ENCODE assay signal across 9 cellular contexts in the genomic region with DNA sequence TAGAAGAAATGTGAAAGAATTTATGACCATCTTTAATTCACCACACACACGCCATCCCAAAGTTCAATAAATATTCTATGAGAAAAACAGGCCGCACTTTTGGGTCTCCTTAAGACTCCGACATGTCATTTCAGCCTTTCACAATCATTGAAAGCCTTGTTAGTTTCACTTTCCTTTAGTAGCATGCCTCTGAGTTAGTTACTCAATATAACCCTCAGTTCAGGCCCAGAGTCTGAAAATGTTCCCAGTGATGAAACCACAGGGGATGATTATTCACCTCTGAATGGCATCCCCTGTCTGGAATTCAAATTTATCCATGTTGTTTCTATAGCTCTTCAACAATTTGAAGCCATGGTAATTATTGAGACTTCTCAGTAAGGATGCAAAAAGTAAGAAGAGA.
DNase-seq lines count a peak whose midpoint lies in the region; TF ChIP-seq lines count a peak whose summit lies in the region.
"Had no signal": no experiment of that assay in that cellular context is flagged by ENCODE, and none has a peak within 500 bp of the region (broad histone marks: within the 10 kb centered on the region; RNA-seq: fewer than 3 reads in every experiment).

No MANE protein-coding gene starts in this region.

- no peak overlapping the region for H3K4me3 ChIP-seq in muscle layer of duodenum (ENCODE audit: low read depth in 1 of 2, low read length in 2 of 2)
- H3K4me3 ChIP-seq: cardiac muscle cell had no signal

- peak overlapping the region; percentile 52 for H3K27ac ChIP-seq in muscle layer of duodenum (ENCODE audit: low read length)
- H3K27ac ChIP-seq: cardiac muscle cell had no signal

- H3K27me3 ChIP-seq in muscle layer of duodenum (ENCODE audit: low read depth, low read length): no peaks in the 10 kb centered on the region
- H3K27me3 ChIP-seq: cardiac muscle cell had no signal

- H3K4me1 ChIP-seq in muscle layer of duodenum (ENCODE audit: control insufficient read depth in 1 of 2, insufficient read depth in 2 of 2, low read length in 2 of 2): no peaks in the 10 kb centered on the region

- intact Hi-C loops in CD14-positive monocyte (cut with micrococcal nuclease): no loop called here
- intact Hi-C loops in posterior cingulate gyrus (cut with DNase I): no loop called here

- H3K27me3 Mint-ChIP-seq in CD14-positive monocyte (ENCODE audit: low read depth in 3 of 3): peaks cover 0 to 5% (median 2%) of the 10 kb centered on the region in 3 donors
- no peaks in the 10 kb centered on the region for H3K27me3 Mint-ChIP-seq in chondrocyte (ENCODE audit: low read depth)

- H3K9me3 Mint-ChIP-seq in CD14-positive monocyte (peaks cover 0 to 12% (median 9%) of the 10 kb centered on the region in 7 donors), chondrocyte (ENCODE audit: low read depth) (peaks cover 22% of the 10 kb centered on the region)

- H3K36me3 Mint-ChIP-seq in CD14-positive monocyte: no peaks in the 10 kb centered on the region
- no peaks in the 10 kb centered on the region for H3K36me3 Mint-ChIP-seq in chondrocyte (ENCODE audit: low read depth)

- H3K4me1 Mint-ChIP-seq in CD14-positive monocyte (peaks cover 11% of the 10 kb centered on the region), chondrocyte (ENCODE audit: low read depth) (peaks cover 12% of the 10 kb centered on the region)

- peaks cover 0 to 4% of the 10 kb centered on the region in 2 donors for H3K9me3 ChIP-seq in muscle layer of duodenum (ENCODE audit: control insufficient read depth in 1 of 2, low read length in 2 of 2)

- peak overlapping the region; percentile 22 to 90 (median 80) for H3K27ac Mint-ChIP-seq in CD14-positive monocyte
- no peak overlapping the region for H3K27ac Mint-ChIP-seq in chondrocyte (ENCODE audit: unreplicated experiment)

- H3K36me3 ChIP-seq in muscle layer of duodenum (ENCODE audit: control insufficient read depth in 1 of 2, insufficient read depth in 2 of 2, low read length in 2 of 2): no peaks in the 10 kb centered on the region
- H3K36me3 ChIP-seq: cardiac muscle cell had no signal

- H3K4me3 Mint-ChIP-seq in CD14-positive monocyte (peak overlapping the region in 1 of 2 donors; percentile 52), chondrocyte (ENCODE audit: unreplicated experiment) (no peak overlapping the region)

- DNase-seq in CD14-positive monocyte (ENCODE audit: low spot score): no peak
- peak; percentile 35 for DNase-seq in HT1080 (ENCODE audit: low read depth)
- peak; percentile 82 for DNase-seq in dedifferentiated amniotic fluid mesenchymal stem cell (ENCODE audit: extremely low spot score)
- no peak for DNase-seq in posterior cingulate gyrus
- DNase-seq in SW480 (ENCODE audit: low spot score): no peak
- DNase-seq in DMS53 (lab: John Stamatoyannopoulos, UW): no peak
- no peak for DNase-seq in chondrocyte (ENCODE audit: low spot score)

- no peak for TF ChIP-seq CTCF in CD14-positive monocyte (IDR thresholded peaks at IDR 0.05)
- TF ChIP-seq CTCF in chondrocyte (IDR thresholded peaks at IDR 0.05): no peak

Comparison
In these comparisons a context has a peak if more than half of its experiments do, and no peak if none do; other contexts are left out.
1. DNase-seq: peak in HT1080 (single experiment) and dedifferentiated amniotic fluid mesenchymal stem cell (single experiment); none in CD14-positive monocyte (single experiment), posterior cingulate gyrus (0 of 10), SW480 (single experiment), DMS53 (single experiment) and chondrocyte (single experiment).